In genomic region chr1:181114574-181115366, GRCh38 we compare ENCODE assay signal across 22 cellular contexts.
"Had no signal": no experiment of that assay in that cellular context is flagged by ENCODE, and none has a peak within 500 bp of the region (broad histone marks: within the 10 kb centered on the region; RNA-seq: fewer than 3 reads in every experiment).

No MANE protein-coding gene starts in this region.

- H3K4me3 Mint-ChIP-seq: activated naive CD4-positive, alpha-beta T cell treated with anti-CD3 and anti-CD28 coated beads, Interleukin-2, amount 50 U/mL, for 24 hours; activated T-cell treated with anti-CD3 and anti-CD28 coated beads, Interleukin-2, amount 50 U/mL, for 72 hours; dendritic cell treated with granulocyte-macrophage colony-stimulating factor and Interleukin-4, amounts not matched to agents 40 ng/mL and 50 ng/mL, for 4 days; mesothelial cell of epicardium; natural killer cell treated with Interleukin-12 subunit alpha and Interleukin-12 subunit beta and Interleukin-15 and Interleukin-18, amount 100 ng/mL, for 72 hours; stimulated activated effector memory CD8-positive, alpha-beta T cell treated with anti-CD3 and anti-CD28 coated beads, Interleukin-12 subunit alpha, Interleukin-12 subunit beta, amount 100 ng/mL, for 72 hours; T-helper 1 cell treated with Interleukin-12 subunit alpha and Interleukin-12 subunit beta and Interleukin-4 antibody, amounts not matched to agents 30 μg/mL and 1 μg/mL, for 36 hours had no signal

- H3K36me3 ChIP-seq: sigmoid colon, stomach, upper lobe of left lung had no signal

- H3K27me3 Mint-ChIP-seq: activated naive CD4-positive, alpha-beta T cell treated with anti-CD3 and anti-CD28 coated beads, Interleukin-2, amount 50 U/mL, for 24 hours had no signal

- H3K27ac Mint-ChIP-seq: activated naive CD4-positive, alpha-beta T cell treated with anti-CD3 and anti-CD28 coated beads, Interleukin-2, amount 50 U/mL, for 24 hours; activated T-cell treated with anti-CD3 and anti-CD28 coated beads, Interleukin-2, amount 50 U/mL, for 72 hours; dendritic cell treated with granulocyte-macrophage colony-stimulating factor and Interleukin-4, amounts not matched to agents 40 ng/mL and 50 ng/mL, for 4 days; mesothelial cell of epicardium; stimulated activated effector memory CD8-positive, alpha-beta T cell treated with anti-CD3 and anti-CD28 coated beads, Interleukin-12 subunit alpha, Interleukin-12 subunit beta, amount 100 ng/mL, for 72 hours; T-helper 1 cell treated with Interleukin-12 subunit alpha and Interleukin-12 subunit beta and Interleukin-4 antibody, amounts not matched to agents 30 μg/mL and 1 μg/mL, for 36 hours had no signal

- H3K4me3 ChIP-seq: lung, sigmoid colon, stomach, upper lobe of left lung had no signal

- H3K4me1 Mint-ChIP-seq: activated naive CD4-positive, alpha-beta T cell treated with anti-CD3 and anti-CD28 coated beads, Interleukin-2, amount 50 U/mL, for 24 hours had no signal

- H3K9me3 ChIP-seq: sigmoid colon, stomach, upper lobe of left lung had no signal

- H3K36me3 Mint-ChIP-seq: activated naive CD4-positive, alpha-beta T cell treated with anti-CD3 and anti-CD28 coated beads, Interleukin-2, amount 50 U/mL, for 24 hours; mesothelial cell of epicardium; natural killer cell treated with Interleukin-12 subunit alpha and Interleukin-12 subunit beta and Interleukin-15 and Interleukin-18, amount 100 ng/mL, for 72 hours; stimulated activated effector memory CD8-positive, alpha-beta T cell treated with anti-CD3 and anti-CD28 coated beads, Interleukin-12 subunit alpha, Interleukin-12 subunit beta, amount 100 ng/mL, for 72 hours had no signal

- H3K9me3 Mint-ChIP-seq: activated naive CD4-positive, alpha-beta T cell treated with anti-CD3 and anti-CD28 coated beads, Interleukin-2, amount 50 U/mL, for 24 hours; activated T-cell treated with anti-CD3 and anti-CD28 coated beads, Interleukin-2, amount 50 U/mL, for 72 hours; dendritic cell treated with granulocyte-macrophage colony-stimulating factor and Interleukin-4, amounts not matched to agents 40 ng/mL and 50 ng/mL, for 4 days; mesothelial cell of epicardium; natural killer cell treated with Interleukin-12 subunit alpha and Interleukin-12 subunit beta and Interleukin-15 and Interleukin-18, amount 100 ng/mL, for 72 hours; stimulated activated effector memory CD8-positive, alpha-beta T cell treated with anti-CD3 and anti-CD28 coated beads, Interleukin-12 subunit alpha, Interleukin-12 subunit beta, amount 100 ng/mL, for 72 hours; T-helper 1 cell treated with Interleukin-12 subunit alpha and Interleukin-12 subunit beta and Interleukin-4 antibody, amounts not matched to agents 30 μg/mL and 1 μg/mL, for 36 hours had no signal

- H3K27ac ChIP-seq: foreskin keratinocyte, sigmoid colon, stomach had no signal

- DNase-seq: activated CD4-positive, alpha-beta T cell treated with anti-CD3 and anti-CD28 coated beads, Interleukin-2, amount 50 U/mL, for 1 hour; activated CD8-positive, alpha-beta memory T cell treated with anti-CD3 and anti-CD28 coated beads, Interleukin-2, amount 50 U/mL, for 4 hours; activated gamma-delta T cell; activated T-cell treated with anti-CD3 and anti-CD28 coated beads, Interleukin-2, amount 50 U/mL, for 72 hours; effector CD8-positive, alpha-beta T cell; foreskin keratinocyte; hippocampal formation; islet precursor cell; left colon; posterior cingulate gyrus; sigmoid colon; stimulated activated CD4-positive, alpha-beta T cell treated with anti-CD3 and anti-CD28 coated beads, Interleukin-4, amount 100 ng/mL, for 24 hours; stomach; upper lobe of left lung had no signal

- H3K27me3 ChIP-seq: foreskin keratinocyte, sigmoid colon, stomach, upper lobe of left lung had no signal

- ATAC-seq: activated CD4-positive, CD25-positive, alpha-beta regulatory T cell treated with anti-CD3 and anti-CD28 coated beads, Interleukin-2, amount 50 U/mL, for 24 hours; activated T-cell treated with anti-CD3 and anti-CD28 coated beads, Interleukin-2, amount 50 U/mL, for 72 hours; foreskin keratinocyte; left colon; natural killer cell treated with Interleukin-12 subunit alpha and Interleukin-12 subunit beta and Interleukin-15 and Interleukin-18, amount 100 ng/mL, for 72 hours; stimulated activated effector memory CD8-positive, alpha-beta T cell treated with anti-CD3 and anti-CD28 coated beads, Interleukin-12 subunit alpha, Interleukin-12 subunit beta, amount 100 ng/mL, for 72 hours had no signal
